8 cellular contexts compared by ENCODE assay signal in the genomic region with DNA sequence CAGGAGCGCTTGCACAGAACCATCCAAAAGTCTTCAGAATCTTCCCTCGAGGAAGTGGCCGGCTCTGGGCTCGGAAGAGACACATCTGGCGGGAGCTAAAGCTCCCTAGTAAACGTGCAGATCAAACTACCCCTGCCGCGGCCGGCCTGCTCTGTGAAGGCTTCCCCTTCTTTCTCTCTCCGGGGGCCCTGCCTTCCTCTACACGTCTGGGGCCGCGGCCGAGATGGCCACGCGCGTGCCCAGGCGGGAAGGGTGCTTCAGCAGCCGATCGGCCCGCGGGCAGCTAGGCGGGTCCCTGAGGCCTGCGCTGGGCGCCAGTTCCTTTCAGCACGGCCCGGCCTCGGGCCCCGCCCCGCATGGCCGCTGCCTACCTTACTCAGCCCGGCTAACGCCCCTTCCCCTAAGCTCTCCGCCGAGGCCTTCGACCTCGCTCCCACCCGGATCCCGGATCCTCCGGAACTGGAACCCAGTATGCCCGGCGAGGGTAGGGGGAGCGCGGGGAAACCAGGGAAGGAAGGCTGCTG. TPM values are rescaled to one million over a fixed set of nuclear protein-coding genes. Genes with fewer than 3 reads are reported as not detected.
DNase-seq lines count a peak whose midpoint lies in the region; ATAC-seq and TF ChIP-seq lines count a peak whose summit lies in the region.

No MANE protein-coding gene starts in this region.

- H3K9me3 ChIP-seq in body of pancreas, result no peaks in the 10 kb centered on the region

- ATAC-seq in HG02678 (IDR thresholded peaks at IDR 0.05; ENCODE audit: unreplicated experiment) (peak; percentile 16), body of pancreas (peak; percentile 22)

- TF ChIP-seq CTCF in body of pancreas (IDR thresholded peaks at IDR 0.05), result no peak

- intact Hi-C loops in body of pancreas (cut with DNase I), result no loop called here

- peak overlapping the region; percentile 77 to 91 (median 86) for H3K27ac ChIP-seq in body of pancreas

- H3K27me3 ChIP-seq in body of pancreas, result no peaks in the 10 kb centered on the region

- H3K4me1 ChIP-seq in body of pancreas, result peaks cover 63% of the 10 kb centered on the region

- peak overlapping the region; percentile 98 to 99 for H3K4me3 ChIP-seq in body of pancreas

- DNase-seq in activated CD4-positive, alpha-beta T cell treated with anti-CD3 and anti-CD28 coated beads for 48 hours, result peak; percentile 45
- no peak for DNase-seq in activated CD4-positive, alpha-beta T cell treated with anti-CD3 and anti-CD28 coated beads for 4 hours
- DNase-seq in NCI-H748 (lab: John Stamatoyannopoulos, UW; ENCODE audit: unreplicated experiment), result peak; percentile 84
- DNase-seq in body of pancreas, result peak; percentile 34 to 51 (median 43)
- DNase-seq in kidney glomerular epithelial cell (lab: John Stamatoyannopoulos, UW), result peak; percentile 40
- peak; percentile 20 for DNase-seq in stimulated activated CD8-positive, alpha-beta memory T cell treated with anti-CD3 and anti-CD28 coated beads, Interleukin-4, amount 100 ng/mL, for 24 hours (ENCODE audit: low read depth)
- no peak for DNase-seq in SKM-1 treated with dmso at 0.1 percent for 144 hours (lab: John Stamatoyannopoulos, UW; ENCODE audit: unreplicated experiment)

- H3K36me3 ChIP-seq in body of pancreas (replicated peaks in 1 of 2; ENCODE audit: insufficient read depth in 1 of 2, low read depth in 2 of 2), result no peaks in the 10 kb centered on the region

- TF ChIP-seq POLR2A in body of pancreas (IDR thresholded peaks at IDR 0.05), result no peak

- WGBS in body of pancreas, 2 donors, result 0% methylated on average over 10 to 43 of the region's 44 CpGs

RNA-seq across cellular contexts. Expression of a gene that starts 0.4 kb away (rescaled TPM):
- total RNA-seq in body of pancreas, result 10 to 100 TPM in 1 of 2 donors, 1 to 10 TPM in 1; 7.0 to 22.4 TPM

RNA-seq across cellular contexts. Expression of a gene that starts 39.7 kb away (rescaled TPM):
- 1 to 10 TPM; 2.6 to 7.0 TPM for total RNA-seq in body of pancreas

Comparison
In these comparisons a context has a peak if more than half of its experiments do, and no peak if none do; other contexts are left out.
1. DNase-seq: peak in activated CD4-positive, alpha-beta T cell treated with anti-CD3 and anti-CD28 coated beads for 48 hours (single experiment), NCI-H748 (single experiment), body of pancreas (4 of 4), kidney glomerular epithelial cell (single experiment) and stimulated activated CD8-positive, alpha-beta memory T cell treated with anti-CD3 and anti-CD28 coated beads, Interleukin-4, amount 100 ng/mL, for 24 hours (single experiment); none in activated CD4-positive, alpha-beta T cell treated with anti-CD3 and anti-CD28 coated beads for 4 hours (0 of 2) and SKM-1 treated with dmso at 0.1 percent for 144 hours (single experiment).